9 cellular contexts compared by ENCODE assay signal in genomic region chr7:104982308-104982755, GRCh38. TPM values are rescaled to one million over a fixed set of nuclear protein-coding genes. Genes with fewer than 3 reads are reported as not detected.
DNase-seq lines count a peak whose midpoint lies in the region; ATAC-seq and TF ChIP-seq lines count a peak whose summit lies in the region.
"Had no signal": no experiment of that assay in that cellular context is flagged by ENCODE, and none has a peak within 500 bp of the region (broad histone marks: within the 10 kb centered on the region; RNA-seq: fewer than 3 reads in every experiment).

No MANE protein-coding gene starts in this region.

- peak overlapping the region; percentile 99 for H3K27ac ChIP-seq in Panc1 (ENCODE audit: low read length)
- H3K27ac ChIP-seq in effector memory CD4-positive, alpha-beta T cell (ENCODE audit: insufficient read depth, low read length, poor library complexity, severe bottlenecking) = peak overlapping the region; percentile 39
- no peak overlapping the region for H3K27ac ChIP-seq in trophoblast cell (ENCODE audit: low read depth, low read length)

- no peak overlapping the region for H3K23ac ChIP-seq in trophoblast cell (ENCODE audit: low read length)

- no peak overlapping the region for H2AK5ac ChIP-seq in trophoblast cell (ENCODE audit: low read length)

- H3K18ac ChIP-seq in trophoblast cell (ENCODE audit: low read length) = no peak overlapping the region

- peaks cover 8% of the 10 kb centered on the region for H3K79me1 ChIP-seq in trophoblast cell (ENCODE audit: low read length)

- no peaks in the 10 kb centered on the region for H3K27me3 ChIP-seq in Panc1 (ENCODE audit: control insufficient read depth, insufficient read depth, low read length)
- no peaks in the 10 kb centered on the region for H3K27me3 ChIP-seq in effector memory CD4-positive, alpha-beta T cell (replicated peaks; ENCODE audit: control insufficient read depth, insufficient read depth, low read length, poor library complexity, severe bottlenecking)
- no peaks in the 10 kb centered on the region for H3K27me3 ChIP-seq in trophoblast cell (ENCODE audit: insufficient read depth, low read length)

- H3K9me3 ChIP-seq in Panc1 (ENCODE audit: control insufficient read depth, insufficient read depth, low read depth, low read length) (no peaks in the 10 kb centered on the region), trophoblast cell (ENCODE audit: insufficient read depth, low read depth, low read length) (no peaks in the 10 kb centered on the region)
- H3K9me3 ChIP-seq in effector memory CD4-positive, alpha-beta T cell (ENCODE audit: control insufficient read depth, low read length) = no peaks in the 10 kb centered on the region

- H2BK5ac ChIP-seq in trophoblast cell (ENCODE audit: low read depth, low read length, poor library complexity) = no peak overlapping the region

- POLR2A ChIA-PET in Panc1 (lab: Charles Lee) = no interaction called here

- no CpG with 5 or more reads among the region's 3 CpGs for WGBS in trophoblast cell (ENCODE audit: extremely low coverage, insufficient coverage, insufficient read length)

- in situ Hi-C loops in Panc1 (cut with HindIII; ENCODE audit: low pct_unique_long_range_greater_than_20kb, low sequenced_read_pairs) = no loop called here

- peak overlapping the region; percentile 46 for H3K4ac ChIP-seq in trophoblast cell (ENCODE audit: low read depth, low read length)

- no peak overlapping the region for H2BK12ac ChIP-seq in trophoblast cell (ENCODE audit: low read length)

- no peak overlapping the region for H3K14ac ChIP-seq in trophoblast cell (ENCODE audit: low read length)

- intact Hi-C loops in Panc1 (cut with micrococcal nuclease; ENCODE audit: unreplicated experiment) = loop anchor here (10.0 kb wide), 1 partner anchor 72 kb away; no protein-coding TSS in a partner anchor

- CTCF ChIA-PET in Panc1 (lab: Charles Lee) = interaction anchor here (0.6 kb wide), 1 partner anchor 40 kb away, joined by 4 read pairs; no protein-coding TSS in a partner anchor

- H4K8ac ChIP-seq in trophoblast cell (ENCODE audit: low read depth, low read length) = no peak overlapping the region

- H3K4me1 ChIP-seq in Panc1 (ENCODE audit: control insufficient read depth, insufficient read depth, low read length) = peaks cover 82% of the 10 kb centered on the region
- peaks cover 18% of the 10 kb centered on the region for H3K4me1 ChIP-seq in effector memory CD4-positive, alpha-beta T cell (ENCODE audit: control insufficient read depth, insufficient read depth, low read length, poor library complexity, severe bottlenecking)
- H3K4me1 ChIP-seq in trophoblast cell (ENCODE audit: control insufficient read depth in 1 of 2, insufficient read depth in 2 of 2, low read length in 2 of 2) = peaks cover 8 to 13% of the 10 kb centered on the region in 2 experiments

- peaks cover 10% of the 10 kb centered on the region for H3K79me2 ChIP-seq in trophoblast cell (ENCODE audit: control insufficient read depth, insufficient read depth, low read length, poor library complexity)

- H3K9ac ChIP-seq in trophoblast cell (ENCODE audit: low read length) = no peak overlapping the region

- no peak for TF ChIP-seq CTCF in Panc1 (IDR thresholded peaks at IDR 0.05)

- H4K91ac ChIP-seq in trophoblast cell (ENCODE audit: low read depth, low read length) = no peak overlapping the region

- DNase-seq in EH (ENCODE audit: low read depth) = peak; percentile 92
- DNase-seq in Panc1 (ENCODE audit: low read depth, low spot score) = no peak
- DNase-seq in effector memory CD4-positive, alpha-beta T cell = no peak
- peak; percentile 69 to 86 for DNase-seq in trophoblast cell
- no peak for DNase-seq in OCI-M2 (lab: John Stamatoyannopoulos, UW; ENCODE audit: unreplicated experiment)
- DNase-seq: occipital lobe had no signal

- no peak overlapping the region for H4K12ac ChIP-seq in trophoblast cell (ENCODE audit: low read depth, low read length)

- peak overlapping the region in 1 of 2 experiments; percentile 80; a peak in 2 of 4 replicates for H3K4me3 ChIP-seq in Panc1 (ENCODE audit: low read depth in 2 of 2, low read length in 2 of 2)
- H3K4me3 ChIP-seq in effector memory CD4-positive, alpha-beta T cell (ENCODE audit: insufficient read depth, low read depth, low read length, poor library complexity, severe bottlenecking) = no peak overlapping the region
- H3K4me3 ChIP-seq in trophoblast cell (ENCODE audit: low read depth, low read length) = no peak overlapping the region

- H2BK120ac ChIP-seq in trophoblast cell (ENCODE audit: insufficient read depth, low read length, poor library complexity) = no peak overlapping the region

- H3K36me3 ChIP-seq in Panc1 (ENCODE audit: control insufficient read depth, insufficient read depth, low read length) (no peaks in the 10 kb centered on the region; the same call in none of the 2 replicates), trophoblast cell (ENCODE audit: control insufficient read depth in 1 of 2, insufficient read depth in 2 of 2, low read length in 2 of 2) (peaks cover 5 to 7% of the 10 kb centered on the region in 2 experiments)
- H3K36me3 ChIP-seq in effector memory CD4-positive, alpha-beta T cell (ENCODE audit: control insufficient read depth, insufficient read depth, low read length) = no peaks in the 10 kb centered on the region

- H2AFZ ChIP-seq in trophoblast cell (ENCODE audit: insufficient read depth, low read length, poor library complexity) = no peak overlapping the region

- peak overlapping the region; percentile 22 for H3K4me2 ChIP-seq in trophoblast cell (ENCODE audit: low read length)

- BruUV-seq in Panc1 (replicated peaks; lab: Mats Ljungman, UMichigan) = no TSS peak

- ATAC-seq in Panc1 (no peak), HG02798 (IDR thresholded peaks at IDR 0.05; ENCODE audit: poor library complexity, unreplicated experiment) (no peak), GM21717 (IDR thresholded peaks at IDR 0.05; ENCODE audit: unreplicated experiment) (no peak), HG03045 (IDR thresholded peaks at IDR 0.05; ENCODE audit: unreplicated experiment) (no peak)

RNA-seq across cellular contexts. Expression of gene KMT2E, which starts 31.7 kb away (rescaled TPM):
- 51.4 TPM for total RNA-seq in Panc1 (2021; ENCODE audit: unreplicated experiment)
- polyA plus RNA-seq in Panc1 (2012; ENCODE audit: insufficient read length) = 20.9 TPM
- 25.0 and 25.8 TPM in 2 replicates for polyA plus RNA-seq in trophoblast cell (2013)

Comparison
In these comparisons a context has a peak if more than half of its experiments do, and no peak if none do; other contexts are left out.
1. DNase-seq: peak in EH (single experiment) and trophoblast cell (2 of 2); none in Panc1 (single experiment), effector memory CD4-positive, alpha-beta T cell (0 of 3) and OCI-M2 (single experiment).